ENCODE assay signal across 1 cellular context in genomic region chr9:130114741-130115140, GRCh38.
TF ChIP-seq lines count a peak whose summit lies in the region.

No MANE protein-coding gene starts in this region.

TF ChIP-seq in H1, 55 proteins besides CTCF, POLR2A, EP300 and RAD21:
- TF ChIP-seq CTBP2 (IDR thresholded peaks at IDR 0.05; ENCODE audit: borderline replicate concordance, insufficient read depth, insufficient read length, low read length): no peak
- no peak for TF ChIP-seq GABPA (IDR thresholded peaks at IDR 0.05; ENCODE audit: borderline replicate concordance, insufficient read depth, low read length)
- TF ChIP-seq, protein P1, sequence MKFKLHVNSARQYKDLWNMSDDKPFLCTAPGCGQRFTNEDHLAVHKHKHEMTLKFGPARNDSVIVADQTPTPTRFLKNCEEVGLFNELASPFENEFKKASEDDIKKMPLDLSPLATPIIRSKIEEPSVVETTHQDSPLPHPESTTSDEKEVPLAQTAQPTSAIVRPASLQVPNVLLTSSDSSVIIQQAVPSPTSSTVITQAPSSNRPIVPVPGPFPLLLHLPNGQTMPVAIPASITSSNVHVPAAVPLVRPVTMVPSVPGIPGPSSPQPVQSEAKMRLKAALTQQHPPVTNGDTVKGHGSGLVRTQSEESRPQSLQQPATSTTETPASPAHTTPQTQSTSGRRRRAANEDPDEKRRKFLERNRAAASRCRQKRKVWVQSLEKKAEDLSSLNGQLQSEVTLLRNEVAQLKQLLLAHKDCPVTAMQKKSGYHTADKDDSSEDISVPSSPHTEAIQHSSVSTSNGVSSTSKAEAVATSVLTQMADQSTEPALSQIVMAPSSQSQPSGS (IDR thresholded peaks at IDR 0.05; ENCODE audit: low read length): no peak
- no peak for TF ChIP-seq CBX5 (IDR thresholded peaks at IDR 0.05; ENCODE audit: low read depth, low read length)
- TF ChIP-seq KDM1A (IDR thresholded peaks at IDR 0.05; ENCODE audit: borderline replicate concordance, low read length): no peak
- TF ChIP-seq E2F6 (IDR thresholded peaks at IDR 0.05): no peak
- TF ChIP-seq POU5F1 (IDR thresholded peaks at IDR 0.05; ENCODE audit: low read depth, low read length): no peak
- TF ChIP-seq, protein P2, sequence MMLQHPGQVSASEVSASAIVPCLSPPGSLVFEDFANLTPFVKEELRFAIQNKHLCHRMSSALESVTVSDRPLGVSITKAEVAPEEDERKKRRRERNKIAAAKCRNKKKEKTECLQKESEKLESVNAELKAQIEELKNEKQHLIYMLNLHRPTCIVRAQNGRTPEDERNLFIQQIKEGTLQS (IDR thresholded peaks at IDR 0.05; ENCODE audit: insufficient read depth, low read depth, low read length): no peak
- TF ChIP-seq MAX (IDR thresholded peaks at IDR 0.05): no peak
- no peak for TF ChIP-seq HDAC2 (IDR thresholded peaks at IDR 0.05; ENCODE audit: borderline replicate concordance in 1 of 2, low read depth in 2 of 2, low read length in 2 of 2)
